ENCODE assay signal across 10 cellular contexts in the genomic region with DNA sequence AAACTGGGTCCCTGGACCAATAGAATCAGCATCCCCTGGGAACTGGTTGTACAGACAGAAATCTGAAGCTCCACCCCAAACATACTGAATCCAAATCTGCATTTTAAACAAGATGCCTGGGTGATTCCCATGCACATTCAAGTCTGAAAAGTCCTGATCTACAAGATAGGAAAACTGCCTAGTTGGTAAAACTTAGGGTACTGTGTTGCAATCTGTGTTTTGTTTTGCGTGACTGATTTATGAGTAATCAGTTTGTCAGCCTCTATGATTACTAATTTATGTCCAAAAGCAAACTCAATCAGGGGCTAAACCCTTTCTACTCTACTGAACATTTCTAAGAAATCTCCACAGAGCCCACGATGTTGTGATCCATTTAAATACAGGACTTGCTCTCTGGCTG.
DNase-seq lines count a peak whose midpoint lies in the region; ATAC-seq and TF ChIP-seq lines count a peak whose summit lies in the region.
"Had no signal": no experiment of that assay in that cellular context is flagged by ENCODE, and none has a peak within 500 bp of the region (broad histone marks: within the 10 kb centered on the region; RNA-seq: fewer than 3 reads in every experiment).

No MANE protein-coding gene starts in this region.

- no peak for TF ChIP-seq CTCF in natural killer cell (IDR thresholded peaks at IDR 0.05)
- TF ChIP-seq CTCF in tibial artery (IDR thresholded peaks at IDR 0.05) = no peak
- TF ChIP-seq CTCF in testis (IDR thresholded peaks at IDR 0.05) = no peak

- H3K27me3 ChIP-seq in tibial artery = no peaks in the 10 kb centered on the region
- no peaks in the 10 kb centered on the region for H3K27me3 ChIP-seq in testis

- peaks cover 13 to 26% of the 10 kb centered on the region in 2 donors for H3K27me3 Mint-ChIP-seq in natural killer cell treated with Interleukin-12 subunit alpha and Interleukin-12 subunit beta and Interleukin-15 and Interleukin-18, amount 100 ng/mL, for 72 hours
- peaks cover 19 to 28% of the 10 kb centered on the region in 2 donors for H3K27me3 Mint-ChIP-seq in natural killer cell (ENCODE audit: low read depth in 2 of 2)
- peaks cover 6% of the 10 kb centered on the region for H3K27me3 Mint-ChIP-seq in activated T-cell treated with anti-CD3 and anti-CD28 coated beads, Interleukin-2, amount 50 U/mL, for 72 hours (ENCODE audit: low read depth)
- H3K27me3 Mint-ChIP-seq: activated B cell treated with CpG ODN at 0.5 μM for 24 hours had no signal

- H3K27ac Mint-ChIP-seq in natural killer cell treated with Interleukin-12 subunit alpha and Interleukin-12 subunit beta and Interleukin-15 and Interleukin-18, amount 100 ng/mL, for 72 hours = peak overlapping the region in 1 of 2 donors; percentile 67
- H3K27ac Mint-ChIP-seq in natural killer cell = no peak overlapping the region
- peak overlapping the region; percentile 90 for H3K27ac Mint-ChIP-seq in activated T-cell treated with anti-CD3 and anti-CD28 coated beads, Interleukin-2, amount 50 U/mL, for 72 hours
- H3K27ac Mint-ChIP-seq: activated B cell treated with CpG ODN at 0.5 μM for 24 hours had no signal

- peak; percentile 76 to 92 for ATAC-seq in natural killer cell treated with Interleukin-12 subunit alpha and Interleukin-12 subunit beta and Interleukin-15 and Interleukin-18, amount 100 ng/mL, for 72 hours
- ATAC-seq in natural killer cell (no peak), HG03196 (IDR thresholded peaks at IDR 0.05; ENCODE audit: unreplicated experiment) (no peak)
- peak; percentile 93 for ATAC-seq in activated T-cell treated with anti-CD3 and anti-CD28 coated beads, Interleukin-2, amount 50 U/mL, for 72 hours (replicated peaks in 1 of 2)

- H3K4me3 ChIP-seq in tibial artery (no peak overlapping the region), testis (no peak overlapping the region)

- no peak for DNase-seq in natural killer cell treated with Interleukin-12 subunit alpha and Interleukin-12 subunit beta and Interleukin-15 and Interleukin-18, amount 100 ng/mL, for 72 hours (ENCODE audit: low spot score)
- DNase-seq in natural killer cell (no peak), hepatic stellate cell (ENCODE audit: low spot score) (peak; percentile 63), tibial artery (no peak), testis (no peak), NCI-H510A treated with DMSO at 0.1 percent for 48 hours (lab: John Stamatoyannopoulos, UW) (no peak)
- peak; percentile 18 to 35 for DNase-seq in activated T-cell treated with anti-CD3 and anti-CD28 coated beads, Interleukin-2, amount 50 U/mL, for 72 hours
- DNase-seq: activated B cell treated with CpG ODN at 0.5 μM for 24 hours; effector CD8-positive, alpha-beta T cell had no signal

- no peaks in the 10 kb centered on the region for H3K36me3 ChIP-seq in tibial artery
- H3K36me3 ChIP-seq in testis (ENCODE audit: low read depth, missing control alignments) = no peaks in the 10 kb centered on the region

- 36 to 39% methylated on average over 2 of the region's 2 CpGs for WGBS in testis, 2 donors

- H3K4me1 Mint-ChIP-seq in natural killer cell treated with Interleukin-12 subunit alpha and Interleukin-12 subunit beta and Interleukin-15 and Interleukin-18, amount 100 ng/mL, for 72 hours (ENCODE audit: low read depth in 2 of 2) = peaks cover 0 to 38% of the 10 kb centered on the region in 2 donors
- H3K4me1 Mint-ChIP-seq in natural killer cell = no peaks in the 10 kb centered on the region
- peaks cover 72% of the 10 kb centered on the region for H3K4me1 Mint-ChIP-seq in activated T-cell treated with anti-CD3 and anti-CD28 coated beads, Interleukin-2, amount 50 U/mL, for 72 hours (ENCODE audit: low read depth)

- H3K27ac ChIP-seq in tibial artery (peak overlapping the region; percentile 17 to 40), testis (no peak overlapping the region)

- TF ChIP-seq POLR2A in testis (IDR thresholded peaks at IDR 0.05) = no peak

- H3K4me1 ChIP-seq in tibial artery (peaks cover 2 to 46% (median 18%) of the 10 kb centered on the region in 4 donors), testis (peaks cover 8% of the 10 kb centered on the region)

- no peaks in the 10 kb centered on the region for H3K36me3 Mint-ChIP-seq in natural killer cell treated with Interleukin-12 subunit alpha and Interleukin-12 subunit beta and Interleukin-15 and Interleukin-18, amount 100 ng/mL, for 72 hours
- no peaks in the 10 kb centered on the region for H3K36me3 Mint-ChIP-seq in natural killer cell
- H3K36me3 Mint-ChIP-seq in activated T-cell treated with anti-CD3 and anti-CD28 coated beads, Interleukin-2, amount 50 U/mL, for 72 hours (ENCODE audit: insufficient read depth in 2 of 2) = peaks cover 13 to 14% of the 10 kb centered on the region in 2 donors

- H3K9me3 Mint-ChIP-seq in natural killer cell treated with Interleukin-12 subunit alpha and Interleukin-12 subunit beta and Interleukin-15 and Interleukin-18, amount 100 ng/mL, for 72 hours = no peaks in the 10 kb centered on the region
- no peaks in the 10 kb centered on the region for H3K9me3 Mint-ChIP-seq in natural killer cell
- peaks cover 6 to 7% of the 10 kb centered on the region in 2 donors for H3K9me3 Mint-ChIP-seq in activated T-cell treated with anti-CD3 and anti-CD28 coated beads, Interleukin-2, amount 50 U/mL, for 72 hours

- intact Hi-C loops in natural killer cell (cut with micrococcal nuclease) = no loop called here
- intact Hi-C loops in tibial artery (cut with DNase I; ENCODE audit: low total_unique reads) = no loop called here
- intact Hi-C loops in testis (cut with DNase I; ENCODE audit: low total_unique reads) = loop anchor here (5.0 kb wide), 1 partner anchor 108 kb away; no protein-coding TSS in a partner anchor

- peak overlapping the region; percentile 58 for H3K4me3 Mint-ChIP-seq in natural killer cell treated with Interleukin-12 subunit alpha and Interleukin-12 subunit beta and Interleukin-15 and Interleukin-18, amount 100 ng/mL, for 72 hours
- H3K4me3 Mint-ChIP-seq in natural killer cell = no peak overlapping the region
- H3K4me3 Mint-ChIP-seq in activated T-cell treated with anti-CD3 and anti-CD28 coated beads, Interleukin-2, amount 50 U/mL, for 72 hours = peak overlapping the region in 1 of 2 donors; percentile 68
- H3K4me3 Mint-ChIP-seq: activated B cell treated with CpG ODN at 0.5 μM for 24 hours had no signal

- no peaks in the 10 kb centered on the region for H3K9me3 ChIP-seq in tibial artery
- no peaks in the 10 kb centered on the region for H3K9me3 ChIP-seq in testis

Comparison
In these comparisons a context has a peak if more than half of its experiments do, and no peak if none do; other contexts are left out.
1. ATAC-seq: peak in natural killer cell treated with Interleukin-12 subunit alpha and Interleukin-12 subunit beta and Interleukin-15 and Interleukin-18, amount 100 ng/mL, for 72 hours (2 of 2) and activated T-cell treated with anti-CD3 and anti-CD28 coated beads, Interleukin-2, amount 50 U/mL, for 72 hours (2 of 2); none in natural killer cell (0 of 3) and HG03196 (single experiment).
2. DNase-seq: peak in activated T-cell treated with anti-CD3 and anti-CD28 coated beads, Interleukin-2, amount 50 U/mL, for 72 hours (2 of 2) and hepatic stellate cell (single experiment); none in natural killer cell treated with Interleukin-12 subunit alpha and Interleukin-12 subunit beta and Interleukin-15 and Interleukin-18, amount 100 ng/mL, for 72 hours (single experiment), natural killer cell (single experiment), tibial artery (0 of 2), testis (single experiment) and NCI-H510A treated with DMSO at 0.1 percent for 48 hours (single experiment).
3. H3K27ac ChIP-seq: peak in tibial artery (2 of 2); none in testis (0 of 2).